14 cellular contexts compared by ENCODE assay signal in the genomic region with DNA sequence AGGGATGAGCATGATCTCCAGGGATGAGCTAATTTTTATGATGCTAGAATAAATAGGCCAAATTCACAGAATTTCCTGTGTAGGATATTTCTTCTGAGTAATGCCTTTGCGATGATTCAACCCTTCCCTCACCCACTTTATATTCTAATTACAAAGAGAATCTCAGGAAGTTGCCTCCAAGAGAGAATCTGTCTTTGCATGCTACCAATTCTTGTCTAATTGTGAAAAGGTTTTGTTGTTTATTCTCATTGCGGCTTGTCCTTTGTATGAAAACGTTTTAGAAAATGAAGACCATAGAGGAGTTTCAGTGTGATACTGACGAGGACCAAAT. TPM values are rescaled to one million over a fixed set of nuclear protein-coding genes. Genes with fewer than 3 reads are reported as not detected.
DNase-seq lines count a peak whose midpoint lies in the region; ATAC-seq and TF ChIP-seq lines count a peak whose summit lies in the region.
"Had no signal": no experiment of that assay in that cellular context is flagged by ENCODE, and none has a peak within 500 bp of the region (broad histone marks: within the 10 kb centered on the region; RNA-seq: fewer than 3 reads in every experiment).

No MANE protein-coding gene starts in this region.

- H3K4me3 Mint-ChIP-seq in activated T-cell treated with anti-CD3 and anti-CD28 coated beads, Interleukin-2, amount 50 U/mL, for 72 hours = peak overlapping the region in 1 of 2 donors; percentile 59
- H3K4me3 Mint-ChIP-seq: central memory CD8-positive, alpha-beta T cell; naive thymus-derived CD4-positive, alpha-beta T cell had no signal

- peak overlapping the region; percentile 99 for H3K27ac ChIP-seq in SJSA1
- peak overlapping the region; percentile 97 for H3K27ac ChIP-seq in epithelial cell of prostate
- H3K27ac ChIP-seq in smooth muscle cell (ENCODE audit: low read depth) = peak overlapping the region; percentile 28
- H3K27ac ChIP-seq: esophagus muscularis mucosa, vagina had no signal

- H3K4me1 ChIP-seq in SJSA1 (replicated peaks) = peaks cover 47% of the 10 kb centered on the region
- H3K4me1 ChIP-seq in smooth muscle cell (ENCODE audit: low read depth) = no peaks in the 10 kb centered on the region
- H3K4me1 ChIP-seq: esophagus muscularis mucosa, vagina had no signal

- no peaks in the 10 kb centered on the region for H3K79me2 ChIP-seq in smooth muscle cell (ENCODE audit: low read depth)

- H3K27ac Mint-ChIP-seq in activated T-cell treated with anti-CD3 and anti-CD28 coated beads, Interleukin-2, amount 50 U/mL, for 72 hours = peak overlapping the region; percentile 72

- H3K36me3 ChIP-seq in SJSA1 (no peaks in the 10 kb centered on the region), smooth muscle cell (ENCODE audit: low read depth) (no peaks in the 10 kb centered on the region)
- H3K36me3 ChIP-seq: esophagus muscularis mucosa, vagina had no signal

- H3K4me2 ChIP-seq in smooth muscle cell = peak overlapping the region; percentile 10

- peaks cover 20% of the 10 kb centered on the region for H3K27me3 Mint-ChIP-seq in activated T-cell treated with anti-CD3 and anti-CD28 coated beads, Interleukin-2, amount 50 U/mL, for 72 hours (ENCODE audit: low read depth)

- peak; percentile 52 to 66 for ATAC-seq in activated T-cell treated with anti-CD3 and anti-CD28 coated beads, Interleukin-2, amount 50 U/mL, for 72 hours (replicated peaks in 1 of 2)
- ATAC-seq in GM21786 (IDR thresholded peaks at IDR 0.05; ENCODE audit: unreplicated experiment) = no peak
- ATAC-seq: naive thymus-derived CD4-positive, alpha-beta T cell had no signal

- no peak for TF ChIP-seq CTCF in smooth muscle cell (IDR thresholded peaks at IDR 0.05; ENCODE audit: borderline replicate concordance, insufficient read depth, poor library complexity, severe bottlenecking)

- H3K27me3 ChIP-seq in SJSA1 (replicated peaks) = no peaks in the 10 kb centered on the region
- H3K27me3 ChIP-seq in smooth muscle cell (ENCODE audit: low read depth) = peaks cover 10% of the 10 kb centered on the region
- H3K27me3 ChIP-seq: esophagus muscularis mucosa, vagina had no signal

- no peak overlapping the region for H3K9ac ChIP-seq in smooth muscle cell (ENCODE audit: low read depth)

- H2AFZ ChIP-seq in smooth muscle cell (ENCODE audit: low read depth) = peak overlapping the region; percentile 32

- peaks cover 20% of the 10 kb centered on the region for H3K4me1 Mint-ChIP-seq in activated T-cell treated with anti-CD3 and anti-CD28 coated beads, Interleukin-2, amount 50 U/mL, for 72 hours (ENCODE audit: low read depth)

- no peaks in the 10 kb centered on the region for H3F3A ChIP-seq in smooth muscle cell (ENCODE audit: low read depth)

- H4K20me1 ChIP-seq in smooth muscle cell (ENCODE audit: low read depth) = no peaks in the 10 kb centered on the region

- H3K4me3 ChIP-seq in SJSA1 = no peak overlapping the region
- no peak overlapping the region for H3K4me3 ChIP-seq in smooth muscle cell
- H3K4me3 ChIP-seq: esophagus muscularis mucosa, vagina had no signal

- no peaks in the 10 kb centered on the region for H3K9me3 ChIP-seq in SJSA1 (replicated peaks)
- no peaks in the 10 kb centered on the region for H3K9me3 ChIP-seq in smooth muscle cell (replicated peaks; ENCODE audit: low read depth)
- H3K9me3 ChIP-seq: esophagus muscularis mucosa, vagina had no signal

- no peaks in the 10 kb centered on the region for H3K36me3 Mint-ChIP-seq in activated T-cell treated with anti-CD3 and anti-CD28 coated beads, Interleukin-2, amount 50 U/mL, for 72 hours (ENCODE audit: insufficient read depth in 2 of 2)
- H3K36me3 Mint-ChIP-seq: naive thymus-derived CD4-positive, alpha-beta T cell had no signal

- 49% methylated on average over 4 of the region's 4 CpGs for WGBS in smooth muscle cell (ENCODE audit: low lambda C conversion rate)

- DNase-seq in activated T-cell treated with anti-CD3 and anti-CD28 coated beads, Interleukin-2, amount 50 U/mL, for 72 hours = no peak
- DNase-seq in activated T-cell treated with anti-CD3 and anti-CD28 coated beads for 4 hours (no peak), SJSA1 (ENCODE audit: low read depth in 1 of 2, low spot score in 2 of 2) (peak in 1 of 2 experiments; percentile 92), epithelial cell of prostate (ENCODE audit: low read depth, low spot score) (no peak), smooth muscle cell (lab: John Stamatoyannopoulos, UW; ENCODE audit: unreplicated experiment) (no peak), NK-92 (lab: John Stamatoyannopoulos, UW; ENCODE audit: unreplicated experiment) (no peak), NCI-H1092 (lab: John Stamatoyannopoulos, UW) (no peak)
- DNase-seq: islet precursor cell; naive thymus-derived CD4-positive, alpha-beta T cell; stimulated activated CD8-positive, alpha-beta memory T cell treated with anti-CD3 and anti-CD28 coated beads, Interleukin-4, amount 100 ng/mL, for 48 hours had no signal

- no peaks in the 10 kb centered on the region for H3K9me3 Mint-ChIP-seq in activated T-cell treated with anti-CD3 and anti-CD28 coated beads, Interleukin-2, amount 50 U/mL, for 72 hours
- H3K9me3 Mint-ChIP-seq: central memory CD8-positive, alpha-beta T cell; naive thymus-derived CD4-positive, alpha-beta T cell had no signal

RNA-seq across cellular contexts. Expression of a gene that starts 6.3 kb away (rescaled TPM):
- under 1 TPM; 0.12 to 0.56 TPM for total RNA-seq in activated T-cell treated with anti-CD3 and anti-CD28 coated beads, Interleukin-2, amount 50 U/mL, for 72 hours
- 0.34 and 3.8 TPM in 2 replicates for total RNA-seq in SJSA1 (2014; rRNA removed; shearing (Covaris generic))
- not detected in 2 replicates for total RNA-seq in smooth muscle cell
- not detected in 2 replicates for polyA plus RNA-seq in smooth muscle cell
- total RNA-seq: esophagus muscularis mucosa, vagina had no signal

RNA-seq across cellular contexts. Expression of a gene that starts 12.7 kb away (rescaled TPM):
- under 1 TPM in 1 of 2 donors, not detected in 1; 0.99 TPM for total RNA-seq in activated T-cell treated with anti-CD3 and anti-CD28 coated beads, Interleukin-2, amount 50 U/mL, for 72 hours
- total RNA-seq in SJSA1 (2014; rRNA removed; shearing (Covaris generic)) = 17.0 and 24.4 TPM in 2 replicates
- not detected in 2 replicates for total RNA-seq in smooth muscle cell
- polyA plus RNA-seq in smooth muscle cell = 0.40 TPM in 1 of 2 replicates, not detected in the other
- total RNA-seq: esophagus muscularis mucosa, vagina had no signal

RNA-seq across cellular contexts. Expression of a gene that starts 47.4 kb away (rescaled TPM):
- 100 to 1,000 TPM in 1 of 2 donors, 10 to 100 TPM in 1; 92.2 to 122 TPM for total RNA-seq in activated T-cell treated with anti-CD3 and anti-CD28 coated beads, Interleukin-2, amount 50 U/mL, for 72 hours
- total RNA-seq in SJSA1 (2014; rRNA removed; shearing (Covaris generic)) = 39.8 and 60.4 TPM in 2 replicates
- total RNA-seq in smooth muscle cell = 12.5 and 23.6 TPM in 2 replicates
- polyA plus RNA-seq in smooth muscle cell = 43.8 and 56.2 TPM in 2 replicates

Comparison
In these comparisons a context has a peak if more than half of its experiments do, and no peak if none do; other contexts are left out.
1. H3K27ac ChIP-seq: peak in every context shown above with its lines; median percentile 99 in SJSA1; 97 in epithelial cell of prostate; 28 in smooth muscle cell.